Comparison of ENCODE assay signal across 8 cellular contexts in genomic region chr5:103582364-103582763, GRCh38. TPM values are rescaled to one million over a fixed set of nuclear protein-coding genes. Genes with fewer than 3 reads are reported as not detected.
DNase-seq lines count a peak whose midpoint lies in the region; ATAC-seq, FAIRE-seq and TF ChIP-seq lines count a peak whose summit lies in the region.

No MANE protein-coding gene starts in this region.

- H3K9me1 ChIP-seq in keratinocyte (ENCODE audit: control insufficient read depth, extremely low read depth, insufficient read depth, low read length): no peaks in the 10 kb centered on the region

- no peak overlapping the region for H3K4me2 ChIP-seq in keratinocyte (ENCODE audit: control insufficient read depth, extremely low read depth, insufficient read depth, low read depth, low read length)

- no peaks in the 10 kb centered on the region for H3K4me1 ChIP-seq in keratinocyte (ENCODE audit: control insufficient read depth, extremely low read depth, insufficient read depth, low read length)

- TF ChIP-seq CTCF in GM20000 (IDR thresholded peaks at IDR 0.05; ENCODE audit: extremely low read depth, missing control alignments): peak; percentile 15
- peak; percentile 76 for TF ChIP-seq CTCF in VCaP (conservative IDR thresholded peaks at IDR 0.05)
- TF ChIP-seq CTCF in keratinocyte (optimal IDR thresholded peaks at IDR 0.05 in 1 of 3, IDR thresholded peaks at IDR 0.05 in 1 of 3, conservative IDR thresholded peaks at IDR 0.05 in 1 of 3; ENCODE audit: extremely low read depth in 1 of 3, insufficient read depth in 2 of 3, low read length in 3 of 3): peak; percentile 25 to 55 (median 51)

- no peak overlapping the region for H3K9ac ChIP-seq in keratinocyte (ENCODE audit: control insufficient read depth, extremely low read depth, insufficient read depth, low read length)

- no peak overlapping the region for H3K27ac ChIP-seq in VCaP
- H3K27ac ChIP-seq in keratinocyte (ENCODE audit: control insufficient read depth, insufficient read depth, low read length): no peak overlapping the region

- ATAC-seq in GM18498 (IDR thresholded peaks at IDR 0.05; ENCODE audit: unreplicated experiment): no peak
- ATAC-seq in HG03457 (IDR thresholded peaks at IDR 0.05; ENCODE audit: unreplicated experiment): no peak

- dilution Hi-C loops in keratinocyte (cut with MboI; ENCODE audit: extremely low pct_ligation_motif_present, low sequenced_read_pairs): no loop called here

- no peak overlapping the region for H2AFZ ChIP-seq in keratinocyte (ENCODE audit: control insufficient read depth, low read length)

- H3K4me3 ChIP-seq in keratinocyte (ENCODE audit: control insufficient read depth in 2 of 3, extremely low read depth in 1 of 3, insufficient read depth in 2 of 3, low read depth in 1 of 3, low read length in 3 of 3): no peak overlapping the region

- no peak for FAIRE-seq in keratinocyte (lab: Jason Lieb, UNC)

- no peaks in the 10 kb centered on the region for H4K20me1 ChIP-seq in keratinocyte (ENCODE audit: control insufficient read depth, extremely low read depth, insufficient read depth, low read length)

- H3K27me3 ChIP-seq in keratinocyte (ENCODE audit: control insufficient read depth, extremely low read depth, insufficient read depth, low read length): no peaks in the 10 kb centered on the region

- no peaks in the 10 kb centered on the region for H3K36me3 ChIP-seq in keratinocyte (ENCODE audit: control insufficient read depth in 2 of 2, extremely low read depth in 1 of 2, insufficient read depth in 2 of 2, low read length in 2 of 2)

- H3K9me3 ChIP-seq in keratinocyte (ENCODE audit: control insufficient read depth, low read depth, low read length): no peaks in the 10 kb centered on the region

- no peaks in the 10 kb centered on the region for H3K79me2 ChIP-seq in keratinocyte (ENCODE audit: control insufficient read depth, insufficient read depth, low read length)

- DNase-seq in COR-L47 (lab: John Stamatoyannopoulos, UW): peak; percentile 51
- no peak for DNase-seq in GM20000 (ENCODE audit: low spot score)
- peak; percentile 53 for DNase-seq in NCI-H187 treated with DMSO at 0.1 percent for 48 hours (lab: John Stamatoyannopoulos, UW)
- DNase-seq in keratinocyte (ENCODE audit: low read depth, low spot score): no peak
- no peak for DNase-seq in 8988T

RNA-seq across cellular contexts. Expression of gene NUDT12, which starts 19.8 kb away (rescaled TPM):
- 7.5 to 17.6 TPM (median 12.3 TPM) in 3 replicates for polyA plus RNA-seq in keratinocyte
- polyA plus RNA-seq in keratinocyte (2011; ENCODE audit: low read depth): 13.4 TPM
- 5.0 and 10.7 TPM in 2 replicates for polyA plus RNA-seq in keratinocyte (2011; cell fraction: cytosol; rRNA removed)
- polyA plus RNA-seq in keratinocyte (2011; cell fraction: nucleus; rRNA removed): 14.9 and 20.6 TPM in 2 replicates
- 7.9 and 11.1 TPM in 2 replicates for polyA plus RNA-seq in keratinocyte (2012; ENCODE audit: low replicate concordance)
- 0.23 to 8.9 TPM (median 6.1 TPM) in 3 replicates for polyA minus RNA-seq in keratinocyte
- 6.7 TPM for polyA minus RNA-seq in keratinocyte (2011; cell fraction: cytosol; rRNA and poly(A)+ RNA removed)
- 5.6 and 11.7 TPM in 2 replicates for polyA minus RNA-seq in keratinocyte (2011; cell fraction: nucleus; rRNA and poly(A)+ RNA removed)

Comparison
In these comparisons a context has a peak if more than half of its experiments do, and no peak if none do; other contexts are left out.
1. DNase-seq: peak in COR-L47 (single experiment) and NCI-H187 treated with DMSO at 0.1 percent for 48 hours (single experiment); none in GM20000 (single experiment), keratinocyte (single experiment) and 8988T (single experiment).
2. CTCF ChIP-seq: peak in every context shown above with its lines; median percentile 76 in VCaP; 51 in keratinocyte; 15 in GM20000.